In the genomic region with DNA sequence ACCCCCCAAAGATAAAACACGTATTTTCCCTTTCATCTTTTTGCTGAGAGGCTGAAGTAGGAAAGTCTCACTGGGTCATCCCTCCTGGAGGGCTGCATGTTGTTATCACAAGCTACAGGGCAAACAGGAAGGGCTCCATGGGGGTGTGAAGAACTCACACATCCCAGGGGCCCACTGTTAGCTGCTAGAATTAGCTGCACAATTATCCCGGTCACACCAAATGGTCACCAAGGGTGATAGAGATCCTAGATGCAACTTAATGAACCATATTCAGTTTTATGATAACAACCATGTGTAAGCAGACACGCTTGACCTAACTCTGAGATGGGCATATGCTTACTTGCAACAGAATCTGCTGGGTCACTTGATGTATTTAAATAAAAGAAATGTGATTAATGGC, we compare ENCODE assay signal across 24 cellular contexts.
"Had no signal": no experiment of that assay in that cellular context is flagged by ENCODE, and none has a peak within 500 bp of the region (broad histone marks: within the 10 kb centered on the region; RNA-seq: fewer than 3 reads in every experiment).

No MANE protein-coding gene starts in this region.

- H3K27ac Mint-ChIP-seq: effector memory CD8-positive, alpha-beta T cell; memory B cell; mesothelial cell of epicardium; naive B cell; nephron; stimulated activated effector memory CD8-positive, alpha-beta T cell treated with anti-CD3 and anti-CD28 coated beads, Interleukin-12 subunit alpha, Interleukin-12 subunit beta, amount 100 ng/mL, for 72 hours; type B pancreatic cell had no signal

- H3K9me3 ChIP-seq: mucosa of descending colon, psoas muscle, sigmoid colon, thyroid gland had no signal

- H3K27me3 Mint-ChIP-seq: effector memory CD8-positive, alpha-beta T cell; memory B cell; naive B cell; type B pancreatic cell had no signal

- H3K27me3 ChIP-seq: sigmoid colon, stomach, thyroid gland had no signal

- H3K4me1 ChIP-seq: psoas muscle, sigmoid colon, stomach, thyroid gland had no signal

- H3K9me3 Mint-ChIP-seq: stimulated activated effector memory CD8-positive, alpha-beta T cell treated with anti-CD3 and anti-CD28 coated beads, Interleukin-12 subunit alpha, Interleukin-12 subunit beta, amount 100 ng/mL, for 72 hours had no signal

- H3K4me3 Mint-ChIP-seq: effector memory CD8-positive, alpha-beta T cell; memory B cell; mesothelial cell of epicardium; naive B cell; nephron; stimulated activated effector memory CD8-positive, alpha-beta T cell treated with anti-CD3 and anti-CD28 coated beads, Interleukin-12 subunit alpha, Interleukin-12 subunit beta, amount 100 ng/mL, for 72 hours; type B pancreatic cell had no signal

- H3K36me3 Mint-ChIP-seq: memory B cell; mesothelial cell of epicardium; naive B cell; stimulated activated effector memory CD8-positive, alpha-beta T cell treated with anti-CD3 and anti-CD28 coated beads, Interleukin-12 subunit alpha, Interleukin-12 subunit beta, amount 100 ng/mL, for 72 hours; type B pancreatic cell had no signal

- H3K36me3 ChIP-seq: sigmoid colon, stomach, thyroid gland had no signal

- ATAC-seq: effector memory CD8-positive, alpha-beta T cell; left lobe of liver; mucosa of descending colon; psoas muscle; right cardiac atrium; stimulated activated effector memory CD8-positive, alpha-beta T cell treated with anti-CD3 and anti-CD28 coated beads, Interleukin-12 subunit alpha, Interleukin-12 subunit beta, amount 100 ng/mL, for 72 hours had no signal

- H3K4me3 ChIP-seq: lung, mucosa of descending colon, psoas muscle, sigmoid colon, stomach, thyroid gland had no signal

- DNase-seq: cerebellar nuclear complex; cortex of kidney; effector memory CD8-positive, alpha-beta T cell; head of caudate nucleus; islet precursor cell; mucosa of descending colon; naive B cell; nucleus accumbens; posterior cingulate gyrus; psoas muscle; right cardiac atrium; sigmoid colon; stimulated activated CD4-positive, alpha-beta T cell treated with anti-CD3 and anti-CD28 coated beads, Interleukin-2, amount 100 ng/mL, for 24 hours; stimulated activated CD4-positive, alpha-beta T cell treated with anti-CD3 and anti-CD28 coated beads, Interleukin-4, amount 100 ng/mL, for 24 hours; stimulated activated naive CD4-positive, alpha-beta T cell treated with Interleukin-2 at 50 U/mL for 16 hours; stomach; thyroid gland had no signal

- H3K4me1 Mint-ChIP-seq: memory B cell; mesothelial cell of epicardium; naive B cell; nephron; stimulated activated effector memory CD8-positive, alpha-beta T cell treated with anti-CD3 and anti-CD28 coated beads, Interleukin-12 subunit alpha, Interleukin-12 subunit beta, amount 100 ng/mL, for 72 hours had no signal

- H3K27ac ChIP-seq: psoas muscle, sigmoid colon, stomach, thyroid gland had no signal
